8 cellular contexts compared by ENCODE assay signal in the genomic region with DNA sequence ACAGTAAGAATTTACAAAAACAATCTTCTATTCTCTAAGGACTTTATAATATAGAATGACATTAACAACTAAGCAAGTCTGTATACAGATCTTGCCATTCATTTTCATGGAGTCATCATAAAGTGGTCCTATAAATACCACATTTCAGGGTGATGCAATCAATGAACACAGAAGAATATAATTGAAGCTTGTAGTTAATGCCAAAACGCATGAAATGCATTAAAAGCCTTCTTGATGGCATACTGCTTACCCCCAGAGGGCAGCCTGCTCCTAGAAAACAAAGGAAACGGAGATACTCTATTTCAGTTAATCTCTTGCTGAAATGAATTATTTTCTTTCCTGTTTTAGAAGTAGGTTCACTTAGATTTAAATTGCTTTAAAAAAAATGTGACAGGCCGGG. TPM values are rescaled to one million over a fixed set of nuclear protein-coding genes. Genes with fewer than 3 reads are reported as not detected.
DNase-seq lines count a peak whose midpoint lies in the region; ATAC-seq and TF ChIP-seq lines count a peak whose summit lies in the region.

No MANE protein-coding gene starts in this region.

- DNase-seq in GM04504 (ENCODE audit: low read depth) (peak; percentile 62), M059J (ENCODE audit: low read depth) (peak; percentile 34), brain microvascular endothelial cell (peak; percentile 37), non-pigmented ciliary epithelial cell (ENCODE audit: low read depth) (peak; percentile 15), NCI-H345 (lab: John Stamatoyannopoulos, UW) (no peak), COLO668 (lab: John Stamatoyannopoulos, UW; ENCODE audit: unreplicated experiment) (no peak)

- peaks cover 10% of the 10 kb centered on the region for H3K36me3 ChIP-seq in brain microvascular endothelial cell (replicated peaks)

- in situ Hi-C loops in brain microvascular endothelial cell (cut with HindIII; ENCODE audit: low pct_ligation_motif_present, low sequenced_read_pairs) = no loop called here

- no peak overlapping the region for H3K27ac ChIP-seq in brain microvascular endothelial cell

- no peak overlapping the region for H3K4me3 ChIP-seq in brain microvascular endothelial cell (ENCODE audit: low read depth, low read length)

- peak; percentile 72 for TF ChIP-seq CTCF in brain microvascular endothelial cell (IDR thresholded peaks at IDR 0.05; ENCODE audit: low read depth, low read length, missing control alignments)

- H3K27me3 ChIP-seq in brain microvascular endothelial cell (replicated peaks) = no peaks in the 10 kb centered on the region

- ATAC-seq in GM19328 (IDR thresholded peaks at IDR 0.05; ENCODE audit: unreplicated experiment) (no peak), HG03139 (IDR thresholded peaks at IDR 0.05; ENCODE audit: unreplicated experiment) (no peak)

RNA-seq across cellular contexts. Expression of gene STAC2, which starts 45.2 kb away (rescaled TPM):
- 0.07 TPM in 1 of 2 replicates, not detected in the other for total RNA-seq in M059J (2014; rRNA removed; shearing (Covaris generic))

Comparison
In these comparisons a context has a peak if more than half of its experiments do, and no peak if none do; other contexts are left out.
1. DNase-seq: peak in GM04504 (single experiment), M059J (single experiment), brain microvascular endothelial cell (single experiment) and non-pigmented ciliary epithelial cell (single experiment); none in NCI-H345 (single experiment) and COLO668 (single experiment).